In genomic region chr1:207346562-207346912, GRCh38 we compare ENCODE assay signal across 1 cellular context.
TF ChIP-seq lines count a peak whose summit lies in the region.

No MANE protein-coding gene starts in this region.

TF ChIP-seq in H1, 55 proteins besides CTCF, POLR2A, EP300 and RAD21:
- no peak for TF ChIP-seq POU5F1 (IDR thresholded peaks at IDR 0.05; ENCODE audit: low read depth, low read length)
- TF ChIP-seq CTBP2 (IDR thresholded peaks at IDR 0.05; ENCODE audit: borderline replicate concordance, insufficient read depth, insufficient read length, low read length) = no peak
- TF ChIP-seq HDAC2 (IDR thresholded peaks at IDR 0.05; ENCODE audit: borderline replicate concordance in 1 of 2, low read depth in 2 of 2, low read length in 2 of 2) = no peak
